Comparison of ENCODE assay signal across 30 cellular contexts in genomic region chr9:132049900-132050299, GRCh38.
"Had no signal": no experiment of that assay in that cellular context is flagged by ENCODE, and none has a peak within 500 bp of the region (broad histone marks: within the 10 kb centered on the region; RNA-seq: fewer than 3 reads in every experiment).

No MANE protein-coding gene starts in this region.

- H3K27ac Mint-ChIP-seq: activated naive CD4-positive, alpha-beta T cell treated with anti-CD3 and anti-CD28 coated beads, Interleukin-2, amount 50 U/mL, for 72 hours; activated T-cell treated with anti-CD3 and anti-CD28 coated beads, Interleukin-2, amount 50 U/mL, for 24 hours; activated T-helper 2 cell treated with anti-CD3 and anti-CD28 coated beads, Interferon-gamma antibody, Interleukin-2, Interleukin-4, amounts not matched to agents 10 μg/mL and 5 μg/mL and 100 μg/mL, durations not matched to agents 14 hours and 24 hours and 36 hours; T-helper 1 cell treated with Interleukin-12 subunit alpha and Interleukin-12 subunit beta and Interleukin-4 antibody, amounts not matched to agents 30 μg/mL and 1 μg/mL, for 36 hours had no signal

- H3K4me3 ChIP-seq: left lung, pancreas, prostate gland, sigmoid colon, stomach, suprapubic skin, tibial nerve had no signal

- H3K4me3 Mint-ChIP-seq: activated T-cell treated with anti-CD3 and anti-CD28 coated beads, Interleukin-2, amount 50 U/mL, for 24 hours; naive thymus-derived CD8-positive, alpha-beta T cell; neural crest cell; stimulated activated naive B cell treated with anti-CD40 and anti-IgM and Interleukin-4, amounts not matched to agents 10 μg/mL and 1 μg/mL and 100 μg/mL, for 72 hours; T-helper 1 cell treated with Interleukin-12 subunit alpha and Interleukin-12 subunit beta and Interleukin-4 antibody, amounts not matched to agents 30 μg/mL and 1 μg/mL, for 36 hours had no signal

- H3K4me1 Mint-ChIP-seq: neural crest cell had no signal

- H3K9me3 ChIP-seq: left lung, pancreas, prostate gland, sigmoid colon, stomach, suprapubic skin, tibial nerve had no signal

- H3K4me1 ChIP-seq: left lung, prostate gland, sigmoid colon, suprapubic skin, tibial nerve had no signal

- H3K27me3 ChIP-seq: foreskin keratinocyte, left lung, pancreas, sigmoid colon, stomach, suprapubic skin, tibial nerve had no signal

- H3K27ac ChIP-seq: foreskin keratinocyte, left lung, pancreas, prostate gland, sigmoid colon, stomach, suprapubic skin, tibial nerve, WERI-Rb-1 had no signal

- H3K9me3 Mint-ChIP-seq: activated naive CD4-positive, alpha-beta T cell treated with anti-CD3 and anti-CD28 coated beads, Interleukin-2, amount 50 U/mL, for 72 hours; activated T-cell treated with anti-CD3 and anti-CD28 coated beads, Interleukin-2, amount 50 U/mL, for 24 hours; activated T-helper 2 cell treated with anti-CD3 and anti-CD28 coated beads, Interferon-gamma antibody, Interleukin-2, Interleukin-4, amounts not matched to agents 10 μg/mL and 5 μg/mL and 100 μg/mL, durations not matched to agents 14 hours and 24 hours and 36 hours; naive thymus-derived CD8-positive, alpha-beta T cell; neural crest cell; stimulated activated naive B cell treated with anti-CD40 and anti-IgM and Interleukin-4, amounts not matched to agents 10 μg/mL and 1 μg/mL and 100 μg/mL, for 72 hours; T-helper 1 cell treated with Interleukin-12 subunit alpha and Interleukin-12 subunit beta and Interleukin-4 antibody, amounts not matched to agents 30 μg/mL and 1 μg/mL, for 36 hours had no signal

- H3K27me3 Mint-ChIP-seq: activated T-cell treated with anti-CD3 and anti-CD28 coated beads, Interleukin-2, amount 50 U/mL, for 24 hours; naive thymus-derived CD8-positive, alpha-beta T cell; stimulated activated naive B cell treated with anti-CD40 and anti-IgM and Interleukin-4, amounts not matched to agents 10 μg/mL and 1 μg/mL and 100 μg/mL, for 72 hours had no signal

- H3K36me3 Mint-ChIP-seq: activated naive CD4-positive, alpha-beta T cell treated with anti-CD3 and anti-CD28 coated beads, Interleukin-2, amount 50 U/mL, for 72 hours had no signal

- ATAC-seq: activated CD4-positive, CD25-positive, alpha-beta regulatory T cell treated with anti-CD3 and anti-CD28 coated beads, Interleukin-2, amount 50 U/mL, for 24 hours; activated naive CD4-positive, alpha-beta T cell treated with anti-CD3 and anti-CD28 coated beads, Interleukin-2, amount 50 U/mL, for 72 hours; esophagus mucosa; foreskin keratinocyte; left lung; naive thymus-derived CD8-positive, alpha-beta T cell; stimulated activated naive B cell treated with anti-CD40 and anti-IgM and Interleukin-4, amounts not matched to agents 10 μg/mL and 1 μg/mL and 100 μg/mL, for 72 hours had no signal

- H3K36me3 ChIP-seq: left lung, pancreas, prostate gland, sigmoid colon, stomach, suprapubic skin, tibial nerve, WERI-Rb-1 had no signal

- DNase-seq: activated CD4-positive, alpha-beta T cell treated with anti-CD3 and anti-CD28 coated beads for 48 hours; activated CD4-positive, alpha-beta T cell treated with anti-CD3 and anti-CD28 coated beads, Interleukin-2, amount 50 U/mL, for 48 hours; activated CD8-positive, alpha-beta memory T cell treated with anti-CD3 and anti-CD28 coated beads, Interleukin-2, amount 50 U/mL, for 48 hours; activated naive CD4-positive, alpha-beta T cell; activated T-cell treated with anti-CD3 and anti-CD28 coated beads, Interleukin-2, amount 50 U/mL, for 24 hours; cortex of kidney; foreskin keratinocyte; kidney glomerular epithelial cell; left lung; mammary epithelial cell; naive thymus-derived CD8-positive, alpha-beta T cell; pancreas; retina; sigmoid colon; stimulated activated CD4-positive, alpha-beta T cell treated with anti-CD3 and anti-CD28 coated beads, Interleukin-15, amount 100 ng/mL, for 24 hours; stimulated activated CD4-positive, alpha-beta T cell treated with anti-CD3 and anti-CD28 coated beads, Interleukin-2, amount 100 ng/mL, for 24 hours; stimulated activated naive B cell treated with anti-CD40 and anti-IgM and Interleukin-4, amounts not matched to agents 10 μg/mL and 1 μg/mL and 100 μg/mL, for 72 hours; stomach; SW 1271; T1000; WERI-Rb-1 had no signal
